8 cellular contexts compared by ENCODE assay signal in the genomic region with DNA sequence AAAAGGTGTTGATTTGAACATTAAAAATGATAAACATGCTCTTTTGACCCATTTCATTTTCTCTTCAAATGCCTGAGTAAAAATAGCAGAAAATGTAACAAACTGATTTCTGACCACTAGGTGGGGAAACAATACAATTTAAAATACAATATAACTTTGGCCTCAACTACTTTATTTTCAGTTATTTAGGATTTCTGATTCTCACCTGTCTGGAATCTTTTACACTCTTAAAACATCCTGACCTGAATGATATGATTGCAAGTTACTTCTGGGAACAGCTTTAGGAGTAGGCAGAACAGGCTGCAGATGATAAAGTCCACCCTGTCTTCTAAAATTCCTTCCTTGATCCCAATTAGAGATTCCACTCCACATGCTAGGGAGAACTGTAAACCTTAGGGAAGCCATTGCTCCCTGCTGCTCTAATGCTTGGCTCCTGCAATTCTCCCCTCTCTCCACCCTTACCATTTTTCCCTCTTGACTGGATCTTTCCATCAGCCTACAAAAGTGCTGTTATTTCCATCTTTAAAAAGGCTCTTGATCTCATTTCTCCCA.
A peak's percentile ranks its signal among the peaks of the same experiment; 100 is the strongest.
DNase-seq lines count a peak whose midpoint lies in the region; ATAC-seq and TF ChIP-seq lines count a peak whose summit lies in the region.

No MANE protein-coding gene starts in this region.

- peak overlapping the region; percentile 85 for H3K27ac Mint-ChIP-seq in activated CD4-positive, alpha-beta T cell treated with anti-CD3 and anti-CD28 coated beads for 36 hours

- peaks cover 39% of the 10 kb centered on the region for H3K36me3 Mint-ChIP-seq in activated CD4-positive, alpha-beta T cell treated with anti-CD3 and anti-CD28 coated beads for 36 hours (ENCODE audit: low read depth)

- H3K9me3 ChIP-seq in smooth muscle cell (replicated peaks; ENCODE audit: low read depth): no peaks in the 10 kb centered on the region
- no peaks in the 10 kb centered on the region for H3K9me3 ChIP-seq in effector memory CD4-positive, alpha-beta T cell (ENCODE audit: control insufficient read depth, low read length)

- TF ChIP-seq CTCF in dorsolateral prefrontal cortex (IDR thresholded peaks at IDR 0.05 in 54 of 56, conservative IDR thresholded peaks at IDR 0.05 in 2 of 56; ENCODE audit: low read depth in 1 of 56, partially characterized antibody in 56 of 56) (peak in 55 of 56 donors; percentile 39 to 79 (median 59)), smooth muscle cell (IDR thresholded peaks at IDR 0.05; ENCODE audit: borderline replicate concordance, insufficient read depth, poor library complexity, severe bottlenecking) (peak; percentile 44)

- H4K20me1 ChIP-seq in smooth muscle cell (ENCODE audit: low read depth): no peaks in the 10 kb centered on the region

- no peaks in the 10 kb centered on the region for H3F3A ChIP-seq in smooth muscle cell (ENCODE audit: low read depth)

- H3K4me3 ChIP-seq in dorsolateral prefrontal cortex: no peak overlapping the region
- H3K4me3 ChIP-seq in smooth muscle cell: no peak overlapping the region
- no peak overlapping the region for H3K4me3 ChIP-seq in effector memory CD4-positive, alpha-beta T cell (ENCODE audit: insufficient read depth, low read depth, low read length, poor library complexity, severe bottlenecking)

- DNase-seq in activated CD4-positive, alpha-beta T cell treated with anti-CD3 and anti-CD28 coated beads for 36 hours: no peak
- no peak for DNase-seq in activated CD4-positive, alpha-beta T cell treated with anti-CD3 and anti-CD28 coated beads for 48 hours
- peak; percentile 72 for DNase-seq in OCI-M1 (lab: John Stamatoyannopoulos, UW)
- DNase-seq in dorsolateral prefrontal cortex: no peak
- no peak for DNase-seq in smooth muscle cell (lab: John Stamatoyannopoulos, UW; ENCODE audit: unreplicated experiment)
- DNase-seq in NCI-H1092 treated with DMSO at 0.1 percent for 48 hours (lab: John Stamatoyannopoulos, UW): no peak
- no peak for DNase-seq in effector memory CD4-positive, alpha-beta T cell

- no peaks in the 10 kb centered on the region for H3K9me3 Mint-ChIP-seq in activated CD4-positive, alpha-beta T cell treated with anti-CD3 and anti-CD28 coated beads for 36 hours (ENCODE audit: low read depth)

- H2AFZ ChIP-seq in smooth muscle cell (ENCODE audit: low read depth): no peak overlapping the region

- no peaks in the 10 kb centered on the region for H3K79me2 ChIP-seq in smooth muscle cell (ENCODE audit: low read depth)

- intact Hi-C loops in activated CD4-positive, alpha-beta T cell treated with anti-CD3 and anti-CD28 coated beads for 36 hours (cut with DNase I, micrococcal nuclease): loop anchor here (1.0 to 10.0 kb wide), 5 partner anchors 68 to 398 kb away; no protein-coding TSS in a partner anchor
- intact Hi-C loops in dorsolateral prefrontal cortex (cut with DNase I): loop anchor here (5.0 to 10.0 kb wide), 4 partner anchors 43 to 1686 kb away; a partner anchor contains a TSS

- POLR2A ChIA-PET in activated CD4-positive, alpha-beta T cell treated with anti-CD3 and anti-CD28 coated beads for 36 hours (lab: Charles Lee): no interaction called here

- H3K4me2 ChIP-seq in smooth muscle cell: no peak overlapping the region

- CTCF ChIA-PET in activated CD4-positive, alpha-beta T cell treated with anti-CD3 and anti-CD28 coated beads for 36 hours (lab: Charles Lee): interaction anchor here (0.6 to 8.5 kb wide), 10 partner anchors 8 to 348 kb away, joined by 3 to 57 read pairs (median 6); no protein-coding TSS in a partner anchor

- H3K27me3 Mint-ChIP-seq in activated CD4-positive, alpha-beta T cell treated with anti-CD3 and anti-CD28 coated beads for 36 hours: no peaks in the 10 kb centered on the region

- peaks cover 75% of the 10 kb centered on the region for H3K4me1 Mint-ChIP-seq in activated CD4-positive, alpha-beta T cell treated with anti-CD3 and anti-CD28 coated beads for 36 hours

- H3K27ac ChIP-seq in dorsolateral prefrontal cortex: peak overlapping the region in 33 of 59 donors; percentile 1 to 78 (median 39)
- no peak overlapping the region for H3K27ac ChIP-seq in smooth muscle cell (ENCODE audit: low read depth)
- no peak overlapping the region for H3K27ac ChIP-seq in effector memory CD4-positive, alpha-beta T cell (ENCODE audit: insufficient read depth, low read length, poor library complexity, severe bottlenecking)

- no peaks in the 10 kb centered on the region for H3K36me3 ChIP-seq in smooth muscle cell (ENCODE audit: low read depth)
- H3K36me3 ChIP-seq in effector memory CD4-positive, alpha-beta T cell (ENCODE audit: control insufficient read depth, insufficient read depth, low read length): peaks cover 24% of the 10 kb centered on the region

- H3K9ac ChIP-seq in smooth muscle cell (ENCODE audit: low read depth): no peak overlapping the region

- no peak overlapping the region for H3K4me3 Mint-ChIP-seq in activated CD4-positive, alpha-beta T cell treated with anti-CD3 and anti-CD28 coated beads for 36 hours

- no peak for ATAC-seq in activated CD4-positive, alpha-beta T cell treated with anti-CD3 and anti-CD28 coated beads for 36 hours
- ATAC-seq in GM19452 (IDR thresholded peaks at IDR 0.05; ENCODE audit: unreplicated experiment): no peak

- H3K4me1 ChIP-seq in smooth muscle cell (ENCODE audit: low read depth): no peaks in the 10 kb centered on the region
- peaks cover 24% of the 10 kb centered on the region for H3K4me1 ChIP-seq in effector memory CD4-positive, alpha-beta T cell (ENCODE audit: control insufficient read depth, insufficient read depth, low read length, poor library complexity, severe bottlenecking)

- H3K27me3 ChIP-seq in dorsolateral prefrontal cortex: peaks cover 0 to 5% (median 0%) of the 10 kb centered on the region in 45 donors
- H3K27me3 ChIP-seq in smooth muscle cell (ENCODE audit: low read depth): no peaks in the 10 kb centered on the region
- H3K27me3 ChIP-seq in effector memory CD4-positive, alpha-beta T cell (replicated peaks; ENCODE audit: control insufficient read depth, insufficient read depth, low read length, poor library complexity, severe bottlenecking): no peaks in the 10 kb centered on the region

Comparison
In these comparisons a context has a peak if more than half of its experiments do, and no peak if none do; other contexts are left out.
1. H3K27ac ChIP-seq: peak in dorsolateral prefrontal cortex (33 of 59); none in smooth muscle cell (single experiment) and effector memory CD4-positive, alpha-beta T cell (single experiment).